ENCODE assay signal across 8 cellular contexts in the genomic region with DNA sequence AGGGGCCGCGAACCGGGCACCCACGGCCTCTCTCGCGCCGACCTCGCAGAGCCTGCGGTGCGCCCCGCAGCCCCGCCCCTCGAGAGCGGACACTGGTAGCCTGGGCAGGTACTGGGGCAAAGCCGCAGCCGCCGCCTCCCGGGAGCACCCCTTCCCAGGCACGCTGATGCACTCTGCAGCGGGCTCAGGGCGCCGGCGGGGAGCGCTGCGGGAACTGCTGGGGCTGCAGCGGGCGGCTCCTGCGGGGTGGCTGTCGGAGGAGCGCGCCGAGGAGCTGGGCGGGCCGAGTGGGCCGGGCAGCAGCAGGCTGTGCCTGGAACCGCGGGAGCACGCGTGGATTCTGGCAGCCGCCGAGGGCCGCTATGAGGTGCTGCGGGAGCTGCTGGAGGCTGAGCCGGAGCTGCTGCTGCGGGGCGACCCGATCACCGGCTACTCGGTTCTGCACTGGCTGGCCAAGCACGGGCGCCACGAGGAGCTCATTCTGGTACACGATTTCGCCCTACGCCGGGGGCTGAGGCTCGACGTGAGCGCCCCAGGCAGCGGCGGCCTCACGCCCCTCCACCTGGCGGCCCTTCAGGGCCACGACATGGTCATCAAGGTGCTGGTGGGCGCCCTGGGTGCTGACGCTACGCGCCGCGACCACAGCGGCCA. TPM values are rescaled to one million over a fixed set of nuclear protein-coding genes. Genes with fewer than 3 reads are reported as not detected.
DNase-seq lines count a peak whose midpoint lies in the region; ATAC-seq and TF ChIP-seq lines count a peak whose summit lies in the region.

No MANE protein-coding gene starts in this region.

- peak; percentile 32 for DNase-seq in NCI-H82 (lab: John Stamatoyannopoulos, UW)
- DNase-seq in NCI-H82 treated with DMSO at 0.1 percent for 48 hours (lab: John Stamatoyannopoulos, UW; ENCODE audit: unreplicated experiment) = no peak
- DNase-seq in activated CD4-positive, alpha-beta T cell treated with anti-CD3 and anti-CD28 coated beads for 48 hours = peak; percentile 46
- DNase-seq in epithelial cell of proximal tubule (ENCODE audit: low read depth) = no peak
- no peak for DNase-seq in NCI-H2107 (lab: John Stamatoyannopoulos, UW)
- DNase-seq in iPS-NIHi7 (ENCODE audit: extremely low spot score) = no peak

- H3K4me2 ChIP-seq in neural cell (ENCODE audit: low read length) = no peak overlapping the region

- no peak for TF ChIP-seq EP300 in neural cell (conservative IDR thresholded peaks at IDR 0.05; ENCODE audit: poor library complexity, severe bottlenecking)

- no peaks in the 10 kb centered on the region for H4K20me1 ChIP-seq in neural cell (ENCODE audit: insufficient read depth)

- no peak for TF ChIP-seq CTCF in epithelial cell of proximal tubule (conservative IDR thresholded peaks at IDR 0.05; ENCODE audit: low read depth, low read length)
- TF ChIP-seq CTCF in neural cell (IDR thresholded peaks at IDR 0.05; ENCODE audit: poor library complexity, severe bottlenecking) = no peak

- no peak for TF ChIP-seq RAD21 in neural cell (conservative IDR thresholded peaks at IDR 0.05)

- H3K9me3 ChIP-seq in neural cell (ENCODE audit: low read length) = no peaks in the 10 kb centered on the region

- H3K9ac ChIP-seq in neural cell (ENCODE audit: low read length) = peak overlapping the region; percentile 26

- peak overlapping the region; percentile 52 for H3K4me3 ChIP-seq in epithelial cell of proximal tubule (ENCODE audit: low read depth, low read length)
- peak overlapping the region; percentile 65 for H3K4me3 ChIP-seq in neural cell (ENCODE audit: low read length)

- no peaks in the 10 kb centered on the region for H3F3A ChIP-seq in neural cell (ENCODE audit: insufficient read depth, low read length, poor library complexity, severe bottlenecking)

- no peaks in the 10 kb centered on the region for H3K79me2 ChIP-seq in neural cell (replicated peaks; ENCODE audit: insufficient read depth, low read length)

- ATAC-seq in GM21528 (IDR thresholded peaks at IDR 0.05; ENCODE audit: low FRiP score, unreplicated experiment) = no peak

- peaks cover 34% of the 10 kb centered on the region for H3K27me3 ChIP-seq in neural cell (ENCODE audit: insufficient read depth, low read depth, low read length)

- no peaks in the 10 kb centered on the region for H3K36me3 ChIP-seq in neural cell (ENCODE audit: insufficient read depth, low read length)

- H3K9me2 ChIP-seq in neural cell (ENCODE audit: insufficient read depth, low read length) = no peaks in the 10 kb centered on the region

- no peak overlapping the region for H3K27ac ChIP-seq in neural cell (ENCODE audit: low read length)

- H2AFZ ChIP-seq in neural cell (ENCODE audit: low read depth, low read length) = no peak overlapping the region

TF ChIP-seq in neural cell, 6 proteins besides CTCF, POLR2A, EP300 and RAD21:
- no peak for TF ChIP-seq EZH2 (IDR thresholded peaks at IDR 0.05; ENCODE audit: borderline replicate concordance, insufficient read depth, low read length, poor library complexity, severe bottlenecking)
- peak; percentile 14 for TF ChIP-seq MXI1 (conservative IDR thresholded peaks at IDR 0.05; ENCODE audit: poor library complexity, severe bottlenecking)
- TF ChIP-seq SMC3 (conservative IDR thresholded peaks at IDR 0.05; ENCODE audit: poor library complexity) = no peak
- TF ChIP-seq REST (IDR thresholded peaks at IDR 0.05; ENCODE audit: borderline replicate concordance) = no peak

RNA-seq across cellular contexts. Expression of gene SOWAHD, which starts 0.4 kb away (rescaled TPM):
- total RNA-seq in epithelial cell of proximal tubule = not detected in 2 replicates
- 1.0 TPM in 1 of 2 replicates, not detected in the other for polyA plus RNA-seq in neural cell
- polyA minus RNA-seq in neural cell = 0.35 TPM in 1 of 2 replicates, not detected in the other

RNA-seq across cellular contexts. Expression of gene RPL39, which starts 32.6 kb away (rescaled TPM):
- 4,262 and 7,744 TPM in 2 replicates for total RNA-seq in epithelial cell of proximal tubule
- 2,693 and 3,126 TPM in 2 replicates for polyA plus RNA-seq in neural cell
- 1,007 and 1,081 TPM in 2 replicates for polyA minus RNA-seq in neural cell

Comparison
In these comparisons a context has a peak if more than half of its experiments do, and no peak if none do; other contexts are left out.
1. DNase-seq: peak in NCI-H82 (single experiment) and activated CD4-positive, alpha-beta T cell treated with anti-CD3 and anti-CD28 coated beads for 48 hours (single experiment); none in NCI-H82 treated with DMSO at 0.1 percent for 48 hours (single experiment), epithelial cell of proximal tubule (single experiment), NCI-H2107 (single experiment) and iPS-NIHi7 (single experiment).